Comparison of ENCODE assay signal across 9 cellular contexts in the genomic region with DNA sequence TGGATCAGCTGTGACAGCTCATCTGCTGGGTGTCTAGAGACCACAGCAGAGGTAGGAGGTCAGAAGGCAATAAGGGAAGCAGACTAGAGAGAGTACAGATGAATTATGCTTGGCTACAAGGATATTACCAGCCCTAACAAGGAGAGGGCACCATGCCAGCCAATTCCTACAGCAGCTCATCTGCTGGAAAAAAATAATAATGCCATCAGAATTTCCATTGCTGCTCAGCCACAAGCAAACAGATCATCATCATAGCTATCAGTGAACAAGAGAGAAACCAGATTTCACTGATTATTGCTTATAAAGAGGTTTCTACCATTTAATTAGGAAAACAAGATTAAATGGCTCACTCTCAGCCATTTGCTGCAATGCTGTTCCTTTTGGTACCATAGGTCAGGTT.
A peak's percentile ranks its signal among the peaks of the same experiment; 100 is the strongest.
DNase-seq lines count a peak whose midpoint lies in the region; ATAC-seq and TF ChIP-seq lines count a peak whose summit lies in the region.
"Had no signal": no experiment of that assay in that cellular context is flagged by ENCODE, and none has a peak within 500 bp of the region (broad histone marks: within the 10 kb centered on the region; RNA-seq: fewer than 3 reads in every experiment).

No MANE protein-coding gene starts in this region.

- peak; percentile 62 for DNase-seq in M059J (ENCODE audit: low read depth)
- DNase-seq in T1000 (lab: John Stamatoyannopoulos, UW): peak; percentile 21
- peak; percentile 72 for DNase-seq in fibroblast of pulmonary artery (ENCODE audit: low read depth)
- no peak for DNase-seq in smooth muscle cell (lab: John Stamatoyannopoulos, UW; ENCODE audit: unreplicated experiment)
- DNase-seq in ecto neural progenitor cell (ENCODE audit: low spot score): no peak
- DNase-seq in WERI-Rb-1: no peak
- DNase-seq in NCI-H1930 (lab: John Stamatoyannopoulos, UW): no peak
- DNase-seq: colonic mucosa had no signal

- no peak overlapping the region for H2AFZ ChIP-seq in smooth muscle cell (ENCODE audit: low read depth)

- H4K20me1 ChIP-seq in smooth muscle cell (ENCODE audit: low read depth): no peaks in the 10 kb centered on the region

- H3K79me2 ChIP-seq in smooth muscle cell (ENCODE audit: low read depth): no peaks in the 10 kb centered on the region

- ATAC-seq in HG02884 (IDR thresholded peaks at IDR 0.05; ENCODE audit: unreplicated experiment): no peak

- H3K4me3 ChIP-seq in fibroblast of pulmonary artery (replicated peaks; ENCODE audit: low read depth, low read length): no peak overlapping the region
- H3K4me3 ChIP-seq in smooth muscle cell: no peak overlapping the region
- no peak overlapping the region for H3K4me3 ChIP-seq in WERI-Rb-1 (ENCODE audit: low read depth, low read length)
- H3K4me3 ChIP-seq: colonic mucosa had no signal

- H3K9ac ChIP-seq in smooth muscle cell (ENCODE audit: low read depth): peak overlapping the region; percentile 42

- H3K36me3 ChIP-seq in smooth muscle cell (ENCODE audit: low read depth): no peaks in the 10 kb centered on the region
- H3K36me3 ChIP-seq in WERI-Rb-1: peaks cover 18% of the 10 kb centered on the region

- no peaks in the 10 kb centered on the region for H3K4me1 ChIP-seq in smooth muscle cell (ENCODE audit: low read depth)
- H3K4me1 ChIP-seq: colonic mucosa had no signal

- no peak for TF ChIP-seq CTCF in fibroblast of pulmonary artery (IDR thresholded peaks at IDR 0.05; ENCODE audit: low read length, missing control alignments)
- TF ChIP-seq CTCF in smooth muscle cell (IDR thresholded peaks at IDR 0.05; ENCODE audit: borderline replicate concordance, insufficient read depth, poor library complexity, severe bottlenecking): no peak
- TF ChIP-seq CTCF in WERI-Rb-1 (IDR thresholded peaks at IDR 0.05; ENCODE audit: low read depth, low read length): no peak

- H3K9me3 ChIP-seq in smooth muscle cell (replicated peaks; ENCODE audit: low read depth) (no peaks in the 10 kb centered on the region), WERI-Rb-1 (ENCODE audit: severe bottlenecking) (peaks cover 2% of the 10 kb centered on the region)
- H3K9me3 ChIP-seq: colonic mucosa had no signal

- H3F3A ChIP-seq in smooth muscle cell (ENCODE audit: low read depth): peaks cover 15% of the 10 kb centered on the region

- H3K4me2 ChIP-seq in smooth muscle cell: peak overlapping the region; percentile 48

- H3K27ac ChIP-seq in smooth muscle cell (ENCODE audit: low read depth) (peak overlapping the region; percentile 89), WERI-Rb-1 (no peak overlapping the region)
- H3K27ac ChIP-seq: colonic mucosa had no signal

- H3K27me3 ChIP-seq in smooth muscle cell (ENCODE audit: low read depth) (no peaks in the 10 kb centered on the region), WERI-Rb-1 (ENCODE audit: insufficient read depth, low read depth, severe bottlenecking) (no peaks in the 10 kb centered on the region)
- H3K27me3 ChIP-seq: colonic mucosa had no signal

Comparison
In these comparisons a context has a peak if more than half of its experiments do, and no peak if none do; other contexts are left out.
1. DNase-seq: peak in M059J (single experiment), T1000 (single experiment) and fibroblast of pulmonary artery (single experiment); none in smooth muscle cell (single experiment), ecto neural progenitor cell (single experiment), WERI-Rb-1 (single experiment) and NCI-H1930 (0 of 2).